12 cellular contexts compared by ENCODE assay signal in the genomic region with DNA sequence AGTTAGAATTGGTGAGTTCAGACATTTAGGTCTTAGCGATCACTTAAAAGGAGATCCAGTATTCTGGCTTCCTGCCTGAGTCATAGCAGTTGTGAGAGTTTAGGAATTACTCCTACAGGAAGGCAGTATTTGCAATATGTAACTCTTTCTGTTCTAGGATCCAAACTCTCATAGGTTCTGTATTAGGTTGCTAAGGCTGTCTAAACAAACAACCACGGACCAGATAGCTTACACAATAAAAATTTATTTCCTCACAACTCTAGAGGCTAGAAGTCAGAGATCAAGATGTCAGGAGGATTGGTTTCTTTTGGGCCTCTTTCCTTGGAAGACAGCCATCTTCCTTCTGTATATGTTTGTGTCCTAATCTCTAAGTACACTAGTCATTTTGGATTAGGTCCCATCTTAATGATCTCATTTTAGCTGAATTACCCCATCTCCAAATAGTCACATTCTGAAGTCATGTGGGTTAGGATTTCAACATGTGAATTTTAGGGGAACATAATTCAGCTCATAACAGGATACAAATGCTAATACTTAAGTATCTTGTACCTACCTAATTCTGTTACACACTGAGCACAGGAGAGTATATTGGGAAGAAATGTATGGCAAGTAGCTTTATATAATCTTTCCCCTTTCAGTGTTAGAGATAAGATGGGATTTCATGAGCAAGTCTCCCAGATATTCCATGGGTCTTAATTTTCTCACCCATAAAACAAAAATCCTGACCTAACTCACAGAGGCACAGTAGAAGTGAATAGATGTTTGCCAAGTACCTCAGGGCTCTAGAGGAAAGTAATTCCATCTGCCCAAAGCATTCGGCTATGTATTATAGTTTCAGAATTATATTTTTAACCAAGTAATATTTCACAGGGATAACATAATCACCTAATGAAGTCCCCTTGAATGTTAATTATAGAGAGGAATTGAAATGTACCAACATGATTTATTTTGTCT.
DNase-seq lines count a peak whose midpoint lies in the region; ATAC-seq, FAIRE-seq and TF ChIP-seq lines count a peak whose summit lies in the region.
"Had no signal": no experiment of that assay in that cellular context is flagged by ENCODE, and none has a peak within 500 bp of the region (broad histone marks: within the 10 kb centered on the region; RNA-seq: fewer than 3 reads in every experiment).

No MANE protein-coding gene starts in this region.

- H3K36me3 ChIP-seq in IMR-90 (ENCODE audit: control insufficient read depth, insufficient read depth, low read length) (no peaks in the 10 kb centered on the region), H1 (ENCODE audit: control insufficient read depth in 2 of 4, insufficient read depth in 4 of 4, low read length in 3 of 4) (no peaks in the 10 kb centered on the region), mucosa of descending colon (ENCODE audit: low read depth) (no peaks in the 10 kb centered on the region)

- H2BK20ac ChIP-seq in IMR-90 (ENCODE audit: low read depth, low read length) (peak overlapping the region; percentile 88), H1 (ENCODE audit: low read length) (no peak overlapping the region)

- peak; percentile 80 to 95 for ATAC-seq in A549
- ATAC-seq in IMR-90 (ENCODE audit: low read depth) = peak; percentile 91
- peak; percentile 65 for ATAC-seq in mucosa of descending colon
- ATAC-seq in GM21367 (IDR thresholded peaks at IDR 0.05; ENCODE audit: unreplicated experiment) = no peak

- H2BK15ac ChIP-seq in IMR-90 (ENCODE audit: low read depth, low read length) (peak overlapping the region; percentile 75), H1 (ENCODE audit: low read length) (no peak overlapping the region)

- H3K9ac ChIP-seq in IMR-90 (ENCODE audit: low read depth, low read length) = no peak overlapping the region
- H3K9ac ChIP-seq in H1 (replicated peaks in 1 of 4; ENCODE audit: extremely low read depth in 1 of 4, low read depth in 3 of 4, low read length in 3 of 4) = no peak overlapping the region

- no peak overlapping the region for H2BK12ac ChIP-seq in H1 (ENCODE audit: low read depth, low read length)

- no peaks in the 10 kb centered on the region for H3K23me2 ChIP-seq in H1 (ENCODE audit: low read depth, low read length)

- no peak for TF ChIP-seq RAD21 in A549 (conservative IDR thresholded peaks at IDR 0.05 in 1 of 2, IDR thresholded peaks at IDR 0.05 in 1 of 2)
- no peak for TF ChIP-seq RAD21 in IMR-90 (IDR thresholded peaks at IDR 0.05; ENCODE audit: low read length)
- TF ChIP-seq RAD21 in H1 (IDR thresholded peaks at IDR 0.05 in 1 of 2, conservative IDR thresholded peaks at IDR 0.05 in 1 of 2; ENCODE audit: low read depth in 2 of 2, low read length in 2 of 2) = no peak

- dilution Hi-C loops in IMR-90 (cut with HindIII; ENCODE audit: low sequenced_read_pairs, unreplicated experiment) = no loop called here

- H3K56ac ChIP-seq in IMR-90 (ENCODE audit: extremely low read depth, insufficient read depth, low read length) = peak overlapping the region; percentile 25; the same call in 1 of the 2 replicates
- no peak overlapping the region for H3K56ac ChIP-seq in H1 (replicated peaks; ENCODE audit: insufficient read length, low read depth, low read length)

- H3K27me3 ChIP-seq in IMR-90 (ENCODE audit: control insufficient read depth, insufficient read depth, low read length) (no peaks in the 10 kb centered on the region), H1 (replicated peaks in 1 of 4; ENCODE audit: control insufficient read depth in 3 of 4, extremely low read depth in 1 of 4, insufficient read depth in 3 of 4, low read length in 3 of 4) (no peaks in the 10 kb centered on the region)

- peak overlapping the region; percentile 49 for H3K4me2 ChIP-seq in A549
- H3K4me2 ChIP-seq in IMR-90 (ENCODE audit: low read depth, low read length) = peak overlapping the region; percentile 19; the same call in 1 of the 2 replicates
- no peak overlapping the region for H3K4me2 ChIP-seq in H1 (ENCODE audit: insufficient read depth in 1 of 2, low read depth in 2 of 2, low read length in 2 of 2)

- DNase-seq in A549 (ENCODE audit: low read depth in 1 of 2, low spot score in 1 of 2) (peak in 1 of 2 experiments; percentile 60), IMR-90 (peak; percentile 100), H1 (ENCODE audit: low read depth in 1 of 2, low spot score in 2 of 2) (no peak), mucosa of descending colon (no peak), anterior cingulate cortex (lab: John Stamatoyannopoulos, UW) (no peak), globus pallidus (ENCODE audit: low spot score) (no peak), type B pancreatic cell (ENCODE audit: extremely low spot score, unreplicated experiment) (no peak)
- DNase-seq: activated CD4-positive, alpha-beta T cell treated with anti-CD3 and anti-CD28 coated beads, Interleukin-2, amount 10 ng/mL, durations not matched to agents 7 days and 5 days; caudate nucleus; CD4-positive, CD25-positive, alpha-beta regulatory T cell had no signal

- in situ Hi-C loops in IMR-90 (cut with MboI; ENCODE audit: low sequenced_read_pairs) = no loop called here

- TF ChIP-seq POLR2A in A549 (IDR thresholded peaks at IDR 0.05; ENCODE audit: low read length) = no peak
- no peak for TF ChIP-seq POLR2A in IMR-90 (IDR thresholded peaks at IDR 0.05; ENCODE audit: low read depth, low read length)
- no peak for TF ChIP-seq POLR2A in H1 (IDR thresholded peaks at IDR 0.05; ENCODE audit: control extremely low read depth in 1 of 2, low read depth in 2 of 2, low read length in 2 of 2)

- H3K9me3 Mint-ChIP-seq in type B pancreatic cell = peaks cover 5% of the 10 kb centered on the region
- H3K9me3 Mint-ChIP-seq: activated CD4-positive, alpha-beta T cell treated with anti-CD3 and anti-CD28 coated beads, Interleukin-2, amount 10 ng/mL, durations not matched to agents 7 days and 5 days had no signal

- peak overlapping the region; percentile 69; the same call in 1 of the 2 replicates for H3K23ac ChIP-seq in IMR-90 (ENCODE audit: low read depth, low read length)
- no peak overlapping the region for H3K23ac ChIP-seq in H1 (ENCODE audit: insufficient read length)

- peak overlapping the region; percentile 80; the same call in 1 of the 2 replicates for H3K4ac ChIP-seq in IMR-90 (ENCODE audit: low read depth, low read length)
- no peak overlapping the region for H3K4ac ChIP-seq in H1 (replicated peaks; ENCODE audit: insufficient read length, low read depth, low read length)

- no peak for FAIRE-seq in A549 (lab: Jason Lieb, UNC)
- no peak for FAIRE-seq in H1 (lab: Jason Lieb, UNC)

- no TSS peak for BruUV-seq in IMR-90 (replicated peaks; lab: Mats Ljungman, UMichigan)

- peak overlapping the region; percentile 60 for H2AK5ac ChIP-seq in IMR-90 (ENCODE audit: low read depth, low read length)
- no peak overlapping the region for H2AK5ac ChIP-seq in H1 (ENCODE audit: low read depth, low read length)

- H3K36me3 Mint-ChIP-seq in type B pancreatic cell = no peaks in the 10 kb centered on the region
- H3K36me3 Mint-ChIP-seq: CD4-positive, CD25-positive, alpha-beta regulatory T cell; memory B cell had no signal

- H2BK120ac ChIP-seq in IMR-90 (ENCODE audit: low read depth, low read length) (peak overlapping the region; percentile 89), H1 (replicated peaks; ENCODE audit: low read depth, low read length) (no peak overlapping the region)

- no peaks in the 10 kb centered on the region for H3K9me1 ChIP-seq in IMR-90 (ENCODE audit: insufficient read depth, low read length)

- H3K27me3 Mint-ChIP-seq in type B pancreatic cell = no peaks in the 10 kb centered on the region
- H3K27me3 Mint-ChIP-seq: activated CD4-positive, alpha-beta T cell treated with anti-CD3 and anti-CD28 coated beads, Interleukin-2, amount 10 ng/mL, durations not matched to agents 7 days and 5 days had no signal

- H3K4me3 ChIP-seq in A549 (no peak overlapping the region), IMR-90 (ENCODE audit: insufficient read depth, low read depth, low read length) (no peak overlapping the region), H1 (ENCODE audit: extremely low read depth in 1 of 4, insufficient read depth in 2 of 4, low read depth in 3 of 4, low read length in 4 of 4) (no peak overlapping the region), mucosa of descending colon (no peak overlapping the region)

- H3K4me1 ChIP-seq in A549 (peaks cover 9% of the 10 kb centered on the region; the same call in 1 of the 3 replicates), IMR-90 (ENCODE audit: control insufficient read depth, insufficient read depth, low read length) (peaks cover 6% of the 10 kb centered on the region), H1 (replicated peaks in 1 of 4; ENCODE audit: control insufficient read depth in 3 of 4, insufficient read depth in 4 of 4, low read length in 3 of 4) (no peaks in the 10 kb centered on the region), mucosa of descending colon (ENCODE audit: low read depth) (no peaks in the 10 kb centered on the region)

- CTCF ChIA-PET in A549 (lab: Yijun Ruan, JAX) (no interaction called here), IMR-90 (lab: Yijun Ruan, JAX) (no interaction called here), H1 (lab: Charles Lee; ENCODE audit: partially characterized antibody) (no interaction called here)

- no peak overlapping the region for H3K27ac Mint-ChIP-seq in type B pancreatic cell
- H3K27ac Mint-ChIP-seq: activated CD4-positive, alpha-beta T cell treated with anti-CD3 and anti-CD28 coated beads, Interleukin-2, amount 10 ng/mL, durations not matched to agents 7 days and 5 days; CD4-positive, CD25-positive, alpha-beta regulatory T cell; memory B cell had no signal

- POLR2A ChIA-PET in A549 (lab: Yijun Ruan, JAX) = no interaction called here
- POLR2A ChIA-PET in IMR-90 (lab: Charles Lee; ENCODE audit: unreplicated experiment) = no interaction called here
- POLR2A ChIA-PET in H1 (lab: Charles Lee; ENCODE audit: partially characterized antibody) = no interaction called here

- TF ChIP-seq CTCF in A549 (IDR thresholded peaks at IDR 0.05) (no peak), IMR-90 (conservative IDR thresholded peaks at IDR 0.05; ENCODE audit: low read depth, low read length) (no peak), H1 (IDR thresholded peaks at IDR 0.05; ENCODE audit: control extremely low read depth in 1 of 3, insufficient read depth in 1 of 3, low read depth in 1 of 3, low read length in 3 of 3) (no peak), mucosa of descending colon (IDR thresholded peaks at IDR 0.05) (no peak), type B pancreatic cell (conservative IDR thresholded peaks at IDR 0.05) (no peak)

- intact Hi-C loops in IMR-90 (cut with micrococcal nuclease) = no loop called here
- intact Hi-C loops in mucosa of descending colon (cut with DNase I, micrococcal nuclease) = no loop called here

- H4K5ac ChIP-seq in IMR-90 (ENCODE audit: low read depth, low read length) (peak overlapping the region; percentile 78; the same call in 1 of the 2 replicates), H1 (ENCODE audit: insufficient read length, low read depth, low read length) (no peak overlapping the region)

- H3K14ac ChIP-seq in IMR-90 (replicated peaks; ENCODE audit: low read depth, low read length) (peak overlapping the region; percentile 89), H1 (ENCODE audit: insufficient read length) (peak overlapping the region; percentile 66)

- H2BK5ac ChIP-seq in IMR-90 (ENCODE audit: low read depth, low read length, poor library complexity, severe bottlenecking) = peak overlapping the region; percentile 81
- no peak overlapping the region for H2BK5ac ChIP-seq in H1 (ENCODE audit: low read depth, low read length)

- 30% methylated on average over 3 of the region's 3 CpGs for WGBS in A549 (ENCODE audit: missing lambda C conversion rate)
- no CpG with 5 or more reads among the region's 3 CpGs for WGBS in IMR-90 (ENCODE audit: extremely low coverage in 2 of 2, insufficient read length in 1 of 2), 2 experiments
- 83% methylated on average over 3 of the region's 3 CpGs; no CpG with 5 or more reads in 1 of the 2 experiments for WGBS in H1 (ENCODE audit: extremely low coverage in 1 of 2, insufficient coverage in 1 of 2, insufficient read length in 1 of 2, insufficient replicate concordance in 2 of 2, low coverage in 1 of 2, low lambda C conversion rate in 2 of 2, missing lambda C conversion rate in 1 of 2), 2 experiments

- H3K4me1 Mint-ChIP-seq in type B pancreatic cell (ENCODE audit: unreplicated experiment) = no peaks in the 10 kb centered on the region
- H3K4me1 Mint-ChIP-seq: activated CD4-positive, alpha-beta T cell treated with anti-CD3 and anti-CD28 coated beads, Interleukin-2, amount 10 ng/mL, durations not matched to agents 7 days and 5 days; CD4-positive, CD25-positive, alpha-beta regulatory T cell; memory B cell had no signal

- H4K91ac ChIP-seq in IMR-90 (ENCODE audit: insufficient read depth, low read depth, low read length) (peak overlapping the region; percentile 59; the same call in 1 of the 2 replicates), H1 (replicated peaks; ENCODE audit: insufficient read length, low read length) (no peak overlapping the region)

- H4K8ac ChIP-seq in IMR-90 (ENCODE audit: low read depth in 2 of 2, low read length in 2 of 2) (peak overlapping the region in 1 of 2 experiments; percentile 68; a peak in 2 of 4 replicates), H1 (ENCODE audit: extremely low read depth, insufficient read depth, low read length) (no peak overlapping the region)

- H3K18ac ChIP-seq in IMR-90 (ENCODE audit: low read depth, low read length) (peak overlapping the region; percentile 95), H1 (ENCODE audit: extremely low read depth, low read length) (no peak overlapping the region)

- no peak overlapping the region for H2AK9ac ChIP-seq in IMR-90 (replicated peaks; ENCODE audit: low read depth, low read length, poor library complexity)

- H3K4me3 Mint-ChIP-seq in type B pancreatic cell = no peak overlapping the region
- H3K4me3 Mint-ChIP-seq: activated CD4-positive, alpha-beta T cell treated with anti-CD3 and anti-CD28 coated beads, Interleukin-2, amount 10 ng/mL, durations not matched to agents 7 days and 5 days; CD4-positive, CD25-positive, alpha-beta regulatory T cell; memory B cell had no signal

- H3K27ac ChIP-seq in A549 (0 out of 6 replicates have a peak overlapping the region, but pooled peaks of 1 of the 2 experiments have one; percentile 3), IMR-90 (ENCODE audit: insufficient read depth, low read length) (peak overlapping the region; percentile 76), H1 (ENCODE audit: low read depth, low read length) (no peak overlapping the region)

- no peaks in the 10 kb centered on the region for H3K79me1 ChIP-seq in IMR-90 (ENCODE audit: low read depth in 1 of 2, low read length in 2 of 2)
- no peaks in the 10 kb centered on the region for H3K79me1 ChIP-seq in H1 (ENCODE audit: low read depth, low read length)

- H3K9me3 ChIP-seq in A549 = no peaks in the 10 kb centered on the region
- no peaks in the 10 kb centered on the region for H3K9me3 ChIP-seq in IMR-90 (ENCODE audit: control insufficient read depth, insufficient read depth, low read length)
- H3K9me3 ChIP-seq in H1 (ENCODE audit: insufficient read depth in 2 of 2, low read depth in 1 of 2, low read length in 1 of 2) = no peaks in the 10 kb centered on the region
- no peaks in the 10 kb centered on the region for H3K9me3 ChIP-seq in mucosa of descending colon

- TF ChIP-seq EP300 in A549 (IDR thresholded peaks at IDR 0.05) = no peak
- no peak for TF ChIP-seq EP300 in H1 (IDR thresholded peaks at IDR 0.05; ENCODE audit: borderline replicate concordance in 1 of 2, low read depth in 2 of 2, low read length in 2 of 2)

- H2AFZ ChIP-seq in IMR-90 (replicated peaks; ENCODE audit: low read length, poor library complexity) (no peak overlapping the region), H1 (ENCODE audit: low read length) (no peak overlapping the region)

- H4K20me1 ChIP-seq in IMR-90 (ENCODE audit: insufficient read depth, low read length) (no peaks in the 10 kb centered on the region), H1 (replicated peaks in 1 of 2; ENCODE audit: control insufficient read depth in 1 of 2, insufficient read depth in 2 of 2, low read length in 2 of 2) (no peaks in the 10 kb centered on the region)

- H3K79me2 ChIP-seq in H1 (ENCODE audit: control insufficient read depth in 1 of 2, insufficient read depth in 2 of 2, low read length in 2 of 2) = no peaks in the 10 kb centered on the region

Comparison
In these comparisons a context has a peak if more than half of its experiments do, and no peak if none do; other contexts are left out.
1. H3K4me2 ChIP-seq: peak in A549 (single experiment) and IMR-90 (single experiment); none in H1 (0 of 2).